Comparison of ENCODE assay signal across 9 cellular contexts in genomic region chr6:1316482-1317220, GRCh38. TPM values are rescaled to one million over a fixed set of nuclear protein-coding genes. Genes with fewer than 3 reads are reported as not detected.
DNase-seq lines count a peak whose midpoint lies in the region; ATAC-seq and TF ChIP-seq lines count a peak whose summit lies in the region.
"Had no signal": no experiment of that assay in that cellular context is flagged by ENCODE, and none has a peak within 500 bp of the region (broad histone marks: within the 10 kb centered on the region; RNA-seq: fewer than 3 reads in every experiment).

No MANE protein-coding gene starts in this region.

- H3K4me3 ChIP-seq in epithelial cell of proximal tubule (ENCODE audit: low read depth, low read length) (peak overlapping the region; percentile 73), psoas muscle (peak overlapping the region; percentile 59)

- peaks cover 13 to 55% (median 18%) of the 10 kb centered on the region in 3 donors for H3K27me3 ChIP-seq in psoas muscle (ENCODE audit: insufficient read depth in 3 of 3, low read length in 2 of 3)

- no peaks in the 10 kb centered on the region for H3K36me3 ChIP-seq in psoas muscle (ENCODE audit: insufficient read depth in 1 of 2, low read depth in 1 of 2)

- WGBS in psoas muscle, 3 donors: 0 to 1% (median 1%) methylated on average over 22 to 36 of the region's 46 CpGs

- H3K9me3 ChIP-seq in psoas muscle: no peaks in the 10 kb centered on the region

- H3K4me1 ChIP-seq in psoas muscle: peaks cover 4% of the 10 kb centered on the region

- DNase-seq in Daoy (ENCODE audit: low read depth) (peak; percentile 63), NCI-H69 (lab: John Stamatoyannopoulos, UW) (peak; percentile 10), epithelial cell of proximal tubule (ENCODE audit: low read depth) (no peak), psoas muscle (no peak), SIG-M5 (lab: John Stamatoyannopoulos, UW) (no peak), HEK293T (ENCODE audit: extremely low spot score) (no peak)

- TF ChIP-seq CTCF in epithelial cell of proximal tubule (conservative IDR thresholded peaks at IDR 0.05; ENCODE audit: low read depth, low read length): no peak
- no peak for TF ChIP-seq CTCF in psoas muscle (IDR thresholded peaks at IDR 0.05)

- CTCF ChIA-PET in HEK293T (lab: Yijun Ruan, JAX): no interaction called here

- no peak overlapping the region for H3K27ac ChIP-seq in psoas muscle

- POLR2A ChIA-PET in HEK293T (lab: Yijun Ruan, JAX): no interaction called here

- intact Hi-C loops in psoas muscle (cut with DNase I): loop anchor here (5.0 to 10.0 kb wide), 2 partner anchors 66 to 192 kb away; no protein-coding TSS in a partner anchor

- ATAC-seq in psoas muscle: no peak
- no peak for ATAC-seq in GM21423 (IDR thresholded peaks at IDR 0.05; ENCODE audit: unreplicated experiment)
- no peak for ATAC-seq in HG02970 (IDR thresholded peaks at IDR 0.05; ENCODE audit: low FRiP score, unreplicated experiment)

TF ChIP-seq in HEK293T, 16 proteins besides CTCF, POLR2A, EP300 and RAD21:
- TF ChIP-seq NFRKB (IDR thresholded peaks at IDR 0.05) (no peak), PKNOX1 (IDR thresholded peaks at IDR 0.05) (no peak), FOXA1 (IDR thresholded peaks at IDR 0.05) (no peak), SUZ12 (IDR thresholded peaks at IDR 0.05) (no peak), LEF1 (IDR thresholded peaks at IDR 0.05; ENCODE audit: borderline replicate concordance) (no peak), BHLHE40 (IDR thresholded peaks at IDR 0.05; ENCODE audit: borderline replicate concordance) (no peak), L3MBTL2 (conservative IDR thresholded peaks at IDR 0.05) (no peak), FOXM1 (IDR thresholded peaks at IDR 0.05; ENCODE audit: borderline replicate concordance) (no peak), HDGF (IDR thresholded peaks at IDR 0.05; ENCODE audit: borderline replicate concordance) (no peak), FOXK2 (IDR thresholded peaks at IDR 0.05) (no peak), ELF4 (IDR thresholded peaks at IDR 0.05) (no peak), ARNT (IDR thresholded peaks at IDR 0.05) (no peak), CTBP1 (IDR thresholded peaks at IDR 0.05; ENCODE audit: borderline replicate concordance) (no peak), TARDBP (IDR thresholded peaks at IDR 0.05) (no peak), SP1 (IDR thresholded peaks at IDR 0.05) (no peak), ZNF384 (IDR thresholded peaks at IDR 0.05) (no peak)

RNA-seq across cellular contexts. Expression of gene FOXQ1, which starts 4.8 kb away (rescaled TPM):
- total RNA-seq in Daoy (2014; rRNA removed; shearing (Covaris generic)): 0.06 and 0.63 TPM in 2 replicates
- 2.0 and 2.1 TPM in 2 replicates for total RNA-seq in epithelial cell of proximal tubule
- not detected for total RNA-seq in psoas muscle
- polyA plus RNA-seq in psoas muscle: under 1 TPM in 1 of 3 donors, not detected in 2; 0.01 TPM
- total RNA-seq: myocyte had no signal

Comparison
In these comparisons a context has a peak if more than half of its experiments do, and no peak if none do; other contexts are left out.
1. DNase-seq: peak in Daoy (single experiment) and NCI-H69 (single experiment); none in epithelial cell of proximal tubule (single experiment), psoas muscle (0 of 2), SIG-M5 (single experiment) and HEK293T (single experiment).